Comparison of ENCODE assay signal across 14 cellular contexts in genomic region chr1:223010552-223011229, GRCh38.
DNase-seq lines count a peak whose midpoint lies in the region; ATAC-seq, FAIRE-seq and TF ChIP-seq lines count a peak whose summit lies in the region.
"Had no signal": no experiment of that assay in that cellular context is flagged by ENCODE, and none has a peak within 500 bp of the region (broad histone marks: within the 10 kb centered on the region; RNA-seq: fewer than 3 reads in every experiment).

No MANE protein-coding gene starts in this region.

- no peak overlapping the region for H3K9ac ChIP-seq in H1 (replicated peaks in 1 of 4; ENCODE audit: extremely low read depth in 1 of 4, low read depth in 3 of 4, low read length in 3 of 4)
- H3K9ac ChIP-seq: KMS-11 had no signal

- TF ChIP-seq POLR2A in H1 (IDR thresholded peaks at IDR 0.05; ENCODE audit: control extremely low read depth in 1 of 2, low read depth in 2 of 2, low read length in 2 of 2), result no peak; a peak in 1 of 3 replicates

- H3K14ac ChIP-seq in H1 (ENCODE audit: insufficient read length), result no peak overlapping the region

- H3K27me3 Mint-ChIP-seq in mesothelial cell of epicardium (ENCODE audit: low read depth), result no peaks in the 10 kb centered on the region

- no peak overlapping the region for H2BK15ac ChIP-seq in H1 (ENCODE audit: low read length)

- H3K4me1 ChIP-seq in ACC112 (ENCODE audit: control insufficient read depth, insufficient read depth, low read length, unreplicated experiment) (peaks cover 12% of the 10 kb centered on the region), H1 (replicated peaks in 1 of 4; ENCODE audit: control insufficient read depth in 3 of 4, insufficient read depth in 4 of 4, low read length in 3 of 4) (peaks cover 0 to 5% (median 2%) of the 10 kb centered on the region in 4 experiments; a peak in 4 of 7 replicates), HAP-1 (no peaks in the 10 kb centered on the region)

- no peak overlapping the region for H4K91ac ChIP-seq in H1 (replicated peaks; ENCODE audit: insufficient read length, low read length)

- peak overlapping the region; percentile 63 for H3K27ac Mint-ChIP-seq in mesothelial cell of epicardium
- H3K27ac Mint-ChIP-seq: activated T-helper 2 cell treated with anti-CD3 and anti-CD28 coated beads, Interferon-gamma antibody, Interleukin-2, Interleukin-4, amounts not matched to agents 10 μg/mL and 5 μg/mL and 100 μg/mL, durations not matched to agents 14 hours and 24 hours and 36 hours; natural killer cell treated with Interleukin-12 subunit alpha and Interleukin-12 subunit beta and Interleukin-15 and Interleukin-18, amount 100 ng/mL, for 72 hours had no signal

- H3K4me2 ChIP-seq in H1 (ENCODE audit: insufficient read depth in 1 of 2, low read depth in 2 of 2, low read length in 2 of 2), result peak overlapping the region; percentile 34 to 41; a peak in 2 of 4 replicates
- H3K4me2 ChIP-seq: KMS-11 had no signal

- H3K9me3 Mint-ChIP-seq in mesothelial cell of epicardium, result no peaks in the 10 kb centered on the region
- H3K9me3 Mint-ChIP-seq: activated T-helper 2 cell treated with anti-CD3 and anti-CD28 coated beads, Interferon-gamma antibody, Interleukin-2, Interleukin-4, amounts not matched to agents 10 μg/mL and 5 μg/mL and 100 μg/mL, durations not matched to agents 14 hours and 24 hours and 36 hours; central memory CD8-positive, alpha-beta T cell; natural killer cell treated with Interleukin-12 subunit alpha and Interleukin-12 subunit beta and Interleukin-15 and Interleukin-18, amount 100 ng/mL, for 72 hours had no signal

- no peaks in the 10 kb centered on the region for H3K9me3 ChIP-seq in H1 (ENCODE audit: insufficient read depth in 2 of 2, low read depth in 1 of 2, low read length in 1 of 2)
- no peaks in the 10 kb centered on the region for H3K9me3 ChIP-seq in HAP-1

- no peak overlapping the region for H3K18ac ChIP-seq in H1 (ENCODE audit: extremely low read depth, low read length)

- H3K79me1 ChIP-seq in H1 (ENCODE audit: low read depth, low read length), result no peaks in the 10 kb centered on the region

- no peak overlapping the region for H3K56ac ChIP-seq in H1 (replicated peaks; ENCODE audit: insufficient read length, low read depth, low read length)

- ATAC-seq in GM18909 (IDR thresholded peaks at IDR 0.05; ENCODE audit: poor library complexity, unreplicated experiment), result no peak
- ATAC-seq: natural killer cell treated with Interleukin-12 subunit alpha and Interleukin-12 subunit beta and Interleukin-15 and Interleukin-18, amount 100 ng/mL, for 72 hours had no signal

- TF ChIP-seq CTCF in H1 (IDR thresholded peaks at IDR 0.05; ENCODE audit: control extremely low read depth in 1 of 3, insufficient read depth in 1 of 3, low read depth in 1 of 3, low read length in 3 of 3) (no peak), mesothelial cell of epicardium (IDR thresholded peaks at IDR 0.05; ENCODE audit: unreplicated experiment) (no peak)

- no peaks in the 10 kb centered on the region for H3K23me2 ChIP-seq in H1 (ENCODE audit: low read depth, low read length)

- H2AK5ac ChIP-seq in H1 (ENCODE audit: low read depth, low read length), result no peak overlapping the region

- TF ChIP-seq EP300 in H1 (IDR thresholded peaks at IDR 0.05; ENCODE audit: borderline replicate concordance in 1 of 2, low read depth in 2 of 2, low read length in 2 of 2), result no peak

- H3K36me3 Mint-ChIP-seq in mesothelial cell of epicardium, result peaks cover 15% of the 10 kb centered on the region
- H3K36me3 Mint-ChIP-seq: natural killer cell treated with Interleukin-12 subunit alpha and Interleukin-12 subunit beta and Interleukin-15 and Interleukin-18, amount 100 ng/mL, for 72 hours had no signal

- H2BK12ac ChIP-seq in H1 (ENCODE audit: low read depth, low read length), result no peak overlapping the region

- H3K4me3 Mint-ChIP-seq in mesothelial cell of epicardium, result no peak overlapping the region
- H3K4me3 Mint-ChIP-seq: central memory CD8-positive, alpha-beta T cell; natural killer cell treated with Interleukin-12 subunit alpha and Interleukin-12 subunit beta and Interleukin-15 and Interleukin-18, amount 100 ng/mL, for 72 hours had no signal

- no peak overlapping the region for H4K5ac ChIP-seq in H1 (ENCODE audit: insufficient read length, low read depth, low read length)

- H3K27ac ChIP-seq in ACC112 (ENCODE audit: low read depth, low read length) (peak overlapping the region; percentile 24; the same call in 1 of the 2 replicates), H1 (ENCODE audit: low read depth, low read length) (no peak overlapping the region; the same call in 1 of the 2 replicates)
- H3K27ac ChIP-seq: KMS-11 had no signal

- no peaks in the 10 kb centered on the region for H3K36me3 ChIP-seq in ACC112 (ENCODE audit: insufficient read depth, low read length)
- peaks cover 0 to 20% (median 7%) of the 10 kb centered on the region in 4 experiments; a peak in 5 of 8 replicates for H3K36me3 ChIP-seq in H1 (ENCODE audit: control insufficient read depth in 2 of 4, insufficient read depth in 4 of 4, low read length in 3 of 4)
- H3K36me3 ChIP-seq in HAP-1 (replicated peaks), result no peaks in the 10 kb centered on the region

- in situ Hi-C loops in HAP-1 (cut with MboI; ENCODE audit: low sequenced_read_pairs), result no loop called here

- H3K23ac ChIP-seq in H1 (ENCODE audit: insufficient read length), result no peak overlapping the region

- peak; percentile 45 for DNase-seq in HuH-7 (ENCODE audit: low spot score)
- DNase-seq in H1 (ENCODE audit: low read depth in 1 of 2, low spot score in 2 of 2), result no peak
- no peak for DNase-seq in mesothelial cell of epicardium (ENCODE audit: low spot score in 2 of 2, unreplicated experiment in 2 of 2)
- no peak for DNase-seq in NCI-H748 treated with DMSO at 0.1 percent for 48 hours (lab: John Stamatoyannopoulos, UW)
- no peak for DNase-seq in activated effector memory CD4-positive, alpha-beta T cell treated with anti-CD3 and anti-CD28 coated beads, Interleukin-2, amount 50 U/mL, for 16 hours
- no peak for DNase-seq in HAP-1 (ENCODE audit: low spot score in 2 of 2)
- DNase-seq: NCI-H187 treated with DMSO at 0.1 percent for 48 hours, T-helper 2 cell had no signal

- no peak overlapping the region for H2BK5ac ChIP-seq in H1 (ENCODE audit: low read depth, low read length)

- no peaks in the 10 kb centered on the region for H4K20me1 ChIP-seq in H1 (replicated peaks in 1 of 2; ENCODE audit: control insufficient read depth in 1 of 2, insufficient read depth in 2 of 2, low read length in 2 of 2)

- POLR2A ChIA-PET in H1 (lab: Charles Lee; ENCODE audit: partially characterized antibody), result interaction anchor here (0.6 to 7.8 kb wide), 25 partner anchors 8 to 216 kb away, joined by 3 to 58 read pairs (median 4); no protein-coding TSS in a partner anchor

- no peaks in the 10 kb centered on the region for H3K79me2 ChIP-seq in ACC112 (ENCODE audit: control insufficient read depth, insufficient read depth, low read length, unreplicated experiment)
- H3K79me2 ChIP-seq in H1 (ENCODE audit: control insufficient read depth in 1 of 2, insufficient read depth in 2 of 2, low read length in 2 of 2), result no peaks in the 10 kb centered on the region

- CTCF ChIA-PET in H1 (lab: Charles Lee; ENCODE audit: partially characterized antibody), result interaction anchor here (0.8 to 1.9 kb wide), 9 partner anchors 27 to 217 kb away, joined by 3 to 9 read pairs (median 3); no protein-coding TSS in a partner anchor

- TF ChIP-seq RAD21 in H1 (IDR thresholded peaks at IDR 0.05 in 1 of 2, conservative IDR thresholded peaks at IDR 0.05 in 1 of 2; ENCODE audit: low read depth in 2 of 2, low read length in 2 of 2), result no peak

- peak; percentile 86 for FAIRE-seq in H1 (lab: Jason Lieb, UNC)

- H2BK120ac ChIP-seq in H1 (replicated peaks; ENCODE audit: low read depth, low read length), result no peak overlapping the region

- H3K4me3 ChIP-seq in ACC112 (ENCODE audit: low read depth, low read length), result peak overlapping the region; percentile 55
- peak overlapping the region in 2 of 4 experiments; percentile 9 to 22; a peak in 2 of 8 replicates for H3K4me3 ChIP-seq in H1 (ENCODE audit: extremely low read depth in 1 of 4, insufficient read depth in 2 of 4, low read depth in 3 of 4, low read length in 4 of 4)
- H3K4me3 ChIP-seq in HAP-1, result no peak overlapping the region

- H2AFZ ChIP-seq in ACC112 (ENCODE audit: low read length, unreplicated experiment) (peak overlapping the region; percentile 83), H1 (ENCODE audit: low read length) (no peak overlapping the region)

- no peak overlapping the region for H2BK20ac ChIP-seq in H1 (ENCODE audit: low read length)

- WGBS in H1 (ENCODE audit: extremely low coverage in 1 of 2, insufficient coverage in 1 of 2, insufficient read length in 1 of 2, insufficient replicate concordance in 2 of 2, low coverage in 1 of 2, low lambda C conversion rate in 2 of 2, missing lambda C conversion rate in 1 of 2), 2 experiments, result 63% methylated on average over 4 of the region's 4 CpGs; no CpG with 5 or more reads in 1 of the 2 experiments

- no peak overlapping the region for H4K8ac ChIP-seq in H1 (ENCODE audit: extremely low read depth, insufficient read depth, low read length)

- peaks cover 58% of the 10 kb centered on the region for H3K4me1 Mint-ChIP-seq in mesothelial cell of epicardium
- H3K4me1 Mint-ChIP-seq: central memory CD8-positive, alpha-beta T cell had no signal

- H3K4ac ChIP-seq in H1 (replicated peaks; ENCODE audit: insufficient read length, low read depth, low read length), result no peak overlapping the region

- no peaks in the 10 kb centered on the region for H3K27me3 ChIP-seq in ACC112 (ENCODE audit: insufficient read depth, low read length)
- no peaks in the 10 kb centered on the region for H3K27me3 ChIP-seq in H1 (replicated peaks in 1 of 4; ENCODE audit: control insufficient read depth in 3 of 4, extremely low read depth in 1 of 4, insufficient read depth in 3 of 4, low read length in 3 of 4)
- 0 out of 2 replicates have a peak, but pooled peaks cover 3% of the 10 kb centered on the region for H3K27me3 ChIP-seq in HAP-1 (ENCODE audit: low read depth)

TF ChIP-seq in H1, 55 proteins besides CTCF, POLR2A, EP300 and RAD21 (continues in another document):
- TF ChIP-seq MAX (IDR thresholded peaks at IDR 0.05) (no peak), SP1 (IDR thresholded peaks at IDR 0.05; ENCODE audit: low read depth, low read length) (0 out of 2 replicates have a peak, but pooled peaks have one; percentile 47), NANOG (IDR thresholded peaks at IDR 0.05; ENCODE audit: insufficient read depth, low read depth, low read length, poor library complexity, severe bottlenecking) (peak; percentile 77), EGR1 (IDR thresholded peaks at IDR 0.05; ENCODE audit: borderline replicate concordance, low read depth, low read length) (no peak), RXRA (IDR thresholded peaks at IDR 0.05; ENCODE audit: insufficient read depth, low read depth, low read length) (no peak)
